ENCODE assay signal across 20 cellular contexts in genomic region chr9:28121353-28121752, GRCh38.
A peak's percentile ranks its signal among the peaks of the same experiment; 100 is the strongest.
DNase-seq lines count a peak whose midpoint lies in the region; ATAC-seq lines count a peak whose summit lies in the region.
"Had no signal": no experiment of that assay in that cellular context is flagged by ENCODE, and none has a peak within 500 bp of the region (broad histone marks: within the 10 kb centered on the region; RNA-seq: fewer than 3 reads in every experiment).

No MANE protein-coding gene starts in this region.

- no peak for ATAC-seq in GM18520 (IDR thresholded peaks at IDR 0.05; ENCODE audit: unreplicated experiment)
- no peak for ATAC-seq in GM19455 (IDR thresholded peaks at IDR 0.05; ENCODE audit: unreplicated experiment)
- ATAC-seq: CD8-positive, alpha-beta T cell; GM12878; PC-3; T-helper 17 cell had no signal

- DNase-seq in SHP77 treated with DMSO at 0.1 percent for 48 hours (lab: John Stamatoyannopoulos, UW): peak; percentile 13
- DNase-seq in SHP77 (lab: John Stamatoyannopoulos, UW): no peak
- peak; percentile 87 for DNase-seq in NCI-H69 (lab: John Stamatoyannopoulos, UW)
- DNase-seq in dermis blood vessel endothelial cell: peak; percentile 0
- no peak for DNase-seq in NCI-H2171 (lab: John Stamatoyannopoulos, UW)
- DNase-seq in activated effector memory CD4-positive, alpha-beta T cell treated with anti-CD3 and anti-CD28 coated beads, Interleukin-2, amount 50 U/mL, for 16 hours: no peak
- DNase-seq: CD8-positive, alpha-beta T cell; DMS53; EL; H9; Karpas-422; NCI-H1694 treated with DMSO at 0.1 percent for 48 hours; NCI-H446 treated with DMSO at 0.1 percent for 48 hours; NCI-H774; PC-3; RPMI8226; T-helper 17 cell had no signal

Comparison
In these comparisons a context has a peak if more than half of its experiments do, and no peak if none do; other contexts are left out.
1. DNase-seq: peak in SHP77 treated with DMSO at 0.1 percent for 48 hours (single experiment), NCI-H69 (single experiment) and dermis blood vessel endothelial cell (single experiment); none in SHP77 (0 of 2), NCI-H2171 (single experiment) and activated effector memory CD4-positive, alpha-beta T cell treated with anti-CD3 and anti-CD28 coated beads, Interleukin-2, amount 50 U/mL, for 16 hours (single experiment).